1 cellular context compared by ENCODE assay signal in genomic region chr12:6943719-6944380, GRCh38.
TF ChIP-seq lines count a peak whose summit lies in the region.

Gene C12orf57 (plus strand): TSS chr12:6944022. CDS start chr12:6944122, 100 bp downstream.
Gene RNU7-1 (plus strand): TSS chr12:6943816.

TF ChIP-seq in K562, 482 proteins besides CTCF, POLR2A, EP300 and RAD21 (continued from another document and continues in another):
- TF ChIP-seq HES1 (IDR thresholded peaks at IDR 0.05; ENCODE audit: low read depth) = 0 out of 2 replicates have a peak, but pooled peaks have one; percentile 36
- no peak for TF ChIP-seq TCF15 (CRISPR knock-in tag; IDR thresholded peaks at IDR 0.05)
- TF ChIP-seq PRMT5 (CRISPR knock-in tag; IDR thresholded peaks at IDR 0.05) = no peak
- TF ChIP-seq GABPB1 (CRISPR knock-in tag; IDR thresholded peaks at IDR 0.05) = peak; percentile 71
- TF ChIP-seq RFX7 (CRISPR knock-in tag; IDR thresholded peaks at IDR 0.05) = peak; percentile 97
- TF ChIP-seq ZNF212 (CRISPR knock-in tag; IDR thresholded peaks at IDR 0.05) = peak; percentile 93
- TF ChIP-seq SRSF7 (optimal IDR thresholded peaks at IDR 0.05; ENCODE audit: low read depth, low read length) = no peak
- TF ChIP-seq TARDBP (IDR thresholded peaks at IDR 0.05) = no peak
- TF ChIP-seq ZNF695 (CRISPR knock-in tag; IDR thresholded peaks at IDR 0.05) = peak; percentile 96
- peak; percentile 34; the same call in 1 of the 2 replicates for TF ChIP-seq HCFC1 (IDR thresholded peaks at IDR 0.05; ENCODE audit: low read depth, low read length)
- peak in 1 of 2 experiments; percentile 90; a peak in 2 of 4 replicates for TF ChIP-seq ZNF318 (IDR thresholded peaks at IDR 0.05; ENCODE audit: borderline replicate concordance in 1 of 2, low read depth in 1 of 2)
- peak; percentile 99 for TF ChIP-seq ILF3 (IDR thresholded peaks at IDR 0.05; ENCODE audit: borderline replicate concordance)
- peak; percentile 97 for TF ChIP-seq ARHGAP35 (IDR thresholded peaks at IDR 0.05; ENCODE audit: partially characterized antibody)
- TF ChIP-seq MEF2A (IDR thresholded peaks at IDR 0.05; ENCODE audit: control insufficient read depth, low read depth, low read length) = peak; percentile 88
- peak in 1 of 2 experiments; percentile 97; a peak in 2 of 4 replicates for TF ChIP-seq KDM4B (IDR thresholded peaks at IDR 0.05; ENCODE audit: borderline replicate concordance in 2 of 2, low read depth in 1 of 2)
- TF ChIP-seq SFPQ (IDR thresholded peaks at IDR 0.05; ENCODE audit: low read depth, low read length) = no peak
- TF ChIP-seq POLR2B (IDR thresholded peaks at IDR 0.05; ENCODE audit: low read depth, partially characterized antibody) = peak; percentile 99
- no peak; the same call in 1 of the 2 replicates for TF ChIP-seq NCOA1 (IDR thresholded peaks at IDR 0.05; ENCODE audit: low read depth)
- no peak for TF ChIP-seq RBM25 (IDR thresholded peaks at IDR 0.05; ENCODE audit: low read depth, low read length, severe bottlenecking)
- peak; percentile 91 for TF ChIP-seq EWSR1 (IDR thresholded peaks at IDR 0.05; ENCODE audit: borderline replicate concordance, low read depth, partially characterized antibody)
- peak in 1 of 2 experiments; percentile 54; a peak in 1 of 3 replicates for TF ChIP-seq CBX3 (IDR thresholded peaks at IDR 0.05; ENCODE audit: borderline replicate concordance in 1 of 2, low read length in 2 of 2)
- no peak; the same call in 1 of the 2 replicates for TF ChIP-seq MXI1 (IDR thresholded peaks at IDR 0.05; ENCODE audit: low read depth, low read length)
- TF ChIP-seq ZNF444 (CRISPR knock-in tag; IDR thresholded peaks at IDR 0.05) = peak; percentile 92
- no peak for TF ChIP-seq ZNF324 (CRISPR knock-in tag; IDR thresholded peaks at IDR 0.05)
- no peak for TF ChIP-seq BDP1 (IDR thresholded peaks at IDR 0.05; ENCODE audit: insufficient read depth, insufficient read length)
- 0 out of 2 replicates have a peak, but pooled peaks have one; percentile 2 for TF ChIP-seq CEBPG (CRISPR knock-in tag; IDR thresholded peaks at IDR 0.05)
- no peak for TF ChIP-seq CEBPG (tag; conservative IDR thresholded peaks at IDR 0.05 in 1 of 2, IDR thresholded peaks at IDR 0.05 in 1 of 2)
- no peak for TF ChIP-seq ZNF79 (CRISPR knock-in tag; IDR thresholded peaks at IDR 0.05; ENCODE audit: low read depth)
- peak in 1 of 2 experiments; percentile 88; a peak in 2 of 4 replicates for TF ChIP-seq TEAD1 (CRISPR knock-in tag; IDR thresholded peaks at IDR 0.05)
- TF ChIP-seq TCF3 (CRISPR knock-in tag; IDR thresholded peaks at IDR 0.05) = no peak
- TF ChIP-seq ETV1 (tag; conservative IDR thresholded peaks at IDR 0.05; ENCODE audit: low read depth) = peak; percentile 96
- no peak for TF ChIP-seq SNIP1 (IDR thresholded peaks at IDR 0.05; ENCODE audit: low read depth)
- 0 out of 2 replicates have a peak, but pooled peaks have one; percentile 38 for TF ChIP-seq CEBPZ (IDR thresholded peaks at IDR 0.05; ENCODE audit: borderline replicate concordance, low read depth, low read length)
- no peak for TF ChIP-seq THRA (IDR thresholded peaks at IDR 0.05)
- TF ChIP-seq HDGF (IDR thresholded peaks at IDR 0.05) = no peak
- peak; percentile 19 for TF ChIP-seq MAFF (IDR thresholded peaks at IDR 0.05; ENCODE audit: low read length)
- peak; percentile 95 for TF ChIP-seq ZNF551 (CRISPR knock-in tag; IDR thresholded peaks at IDR 0.05)
- TF ChIP-seq RUNX1 (IDR thresholded peaks at IDR 0.05; ENCODE audit: low read depth) = peak; percentile 88; the same call in 1 of the 2 replicates
- no peak for TF ChIP-seq HNRNPH1 (optimal IDR thresholded peaks at IDR 0.05; ENCODE audit: low read depth, low read length)
- TF ChIP-seq NFXL1 (CRISPR knock-in tag; IDR thresholded peaks at IDR 0.05) = peak; percentile 92
- TF ChIP-seq ZNF134 (CRISPR knock-in tag; conservative IDR thresholded peaks at IDR 0.05) = no peak; the same call in 1 of the 2 replicates
- no peak for TF ChIP-seq SMARCB1 (IDR thresholded peaks at IDR 0.05; ENCODE audit: insufficient read length, low read depth)
- TF ChIP-seq SRSF3 (IDR thresholded peaks at IDR 0.05; ENCODE audit: insufficient read depth, low read length) = no peak
- TF ChIP-seq MEF2D (tag; conservative IDR thresholded peaks at IDR 0.05; ENCODE audit: low read depth) = no peak
- TF ChIP-seq CBFA2T3 (IDR thresholded peaks at IDR 0.05) = peak; percentile 30; the same call in 1 of the 2 replicates
- no peak for TF ChIP-seq WHSC1 (IDR thresholded peaks at IDR 0.05; ENCODE audit: low read length)
- TF ChIP-seq ZC3H11A (IDR thresholded peaks at IDR 0.05; ENCODE audit: low read depth, low read length) = no peak
- TF ChIP-seq ZNF57 (CRISPR knock-in tag; IDR thresholded peaks at IDR 0.05) = peak; percentile 95
- TF ChIP-seq LEF1 (IDR thresholded peaks at IDR 0.05) = peak; percentile 64
- no peak for TF ChIP-seq MED1 (CRISPR knock-in tag; IDR thresholded peaks at IDR 0.05; ENCODE audit: borderline replicate concordance)
- peak; percentile 13 for TF ChIP-seq ZKSCAN1 (IDR thresholded peaks at IDR 0.05; ENCODE audit: low read depth, low read length)
- TF ChIP-seq IRF1 (CRISPR knock-in tag; IDR thresholded peaks at IDR 0.05; ENCODE audit: borderline replicate concordance) = peak; percentile 59; the same call in 1 of the 2 replicates
- TF ChIP-seq RB1 (IDR thresholded peaks at IDR 0.05; ENCODE audit: low read depth) = peak; percentile 66
- TF ChIP-seq DDX20 (tag; IDR thresholded peaks at IDR 0.05; ENCODE audit: low read depth) = no peak
- TF ChIP-seq SIN3A (IDR thresholded peaks at IDR 0.05; ENCODE audit: borderline replicate concordance in 2 of 2, control insufficient read depth in 1 of 2, low read depth in 2 of 2, low read length in 2 of 2) = peak; percentile 68 to 95; a peak in 1 of 4 replicates
- no peak for TF ChIP-seq BRD4 (IDR thresholded peaks at IDR 0.05)
- no peak for TF ChIP-seq ZNF699 (CRISPR knock-in tag; IDR thresholded peaks at IDR 0.05; ENCODE audit: insufficient replicate concordance)
- TF ChIP-seq ZNF436 (CRISPR knock-in tag; IDR thresholded peaks at IDR 0.05) = peak; percentile 95
